15 cellular contexts compared by ENCODE assay signal in genomic region chr18:3067213-3068118, GRCh38. TPM values are rescaled to one million over a fixed set of nuclear protein-coding genes. Genes with fewer than 3 reads are reported as not detected.
DNase-seq lines count a peak whose midpoint lies in the region; ATAC-seq and FAIRE-seq lines count a peak whose summit lies in the region.
"Had no signal": no experiment of that assay in that cellular context is flagged by ENCODE, and none has a peak within 500 bp of the region (broad histone marks: within the 10 kb centered on the region; RNA-seq: fewer than 3 reads in every experiment).

No MANE protein-coding gene starts in this region.

- H3K4me1 ChIP-seq in ACC112 (ENCODE audit: control insufficient read depth, insufficient read depth, low read length, unreplicated experiment), result no peaks in the 10 kb centered on the region
- peaks cover 0 to 7% of the 10 kb centered on the region in 2 donors for H3K4me1 ChIP-seq in small intestine (ENCODE audit: control insufficient read depth in 2 of 2, insufficient read depth in 1 of 2, low read depth in 1 of 2, low read length in 1 of 2)
- H3K4me1 ChIP-seq: BE2C had no signal

- H3K27ac Mint-ChIP-seq in activated T-cell treated with anti-CD3 and anti-CD28 coated beads, Interleukin-2, amount 50 U/mL, for 72 hours, result peak overlapping the region; percentile 94

- H3K4me3 Mint-ChIP-seq in activated T-cell treated with anti-CD3 and anti-CD28 coated beads, Interleukin-2, amount 50 U/mL, for 72 hours, result peak overlapping the region; percentile 66 to 90

- H3K27me3 ChIP-seq in ACC112 (ENCODE audit: insufficient read depth, low read length), result no peaks in the 10 kb centered on the region
- no peaks in the 10 kb centered on the region for H3K27me3 ChIP-seq in small intestine (ENCODE audit: control insufficient read depth in 2 of 2, insufficient read depth in 2 of 2, low read length in 2 of 2)
- H3K27me3 ChIP-seq: ascending aorta, BE2C, dorsolateral prefrontal cortex had no signal

- no peaks in the 10 kb centered on the region for H3K9me3 ChIP-seq in small intestine (ENCODE audit: control insufficient read depth, low read depth)
- H3K9me3 ChIP-seq: ascending aorta, BE2C had no signal

- H2AFZ ChIP-seq in ACC112 (ENCODE audit: low read length, unreplicated experiment), result no peak overlapping the region

- FAIRE-seq in small intestine (lab: Jason Lieb, UNC), result no peak
- FAIRE-seq: H54 had no signal

- DNase-seq in DMS 273 (lab: John Stamatoyannopoulos, UW; ENCODE audit: unreplicated experiment), result peak; percentile 49
- peak in 1 of 2 donors; percentile 23 for DNase-seq in activated T-cell treated with anti-CD3 and anti-CD28 coated beads, Interleukin-2, amount 50 U/mL, for 72 hours
- DNase-seq in left lobe of liver (ENCODE audit: low spot score), result peak; percentile 43
- DNase-seq in OCI-M2 (lab: John Stamatoyannopoulos, UW; ENCODE audit: unreplicated experiment), result no peak
- no peak for DNase-seq in small intestine
- DNase-seq: BE2C; dorsolateral prefrontal cortex; foreskin melanocyte; NCI-H226; stimulated activated CD4-positive, alpha-beta T cell treated with anti-CD3 and anti-CD28 coated beads, Interleukin-4, amount 100 ng/mL, for 1 hour had no signal

- H3K79me2 ChIP-seq in ACC112 (ENCODE audit: control insufficient read depth, insufficient read depth, low read length, unreplicated experiment), result no peaks in the 10 kb centered on the region

- peak in 1 of 2 donors; percentile 38 for ATAC-seq in activated T-cell treated with anti-CD3 and anti-CD28 coated beads, Interleukin-2, amount 50 U/mL, for 72 hours (replicated peaks in 1 of 2)
- ATAC-seq in left lobe of liver (no peak), GM19351 (IDR thresholded peaks at IDR 0.05; ENCODE audit: unreplicated experiment) (no peak)
- ATAC-seq in activated CD4-positive, CD25-positive, alpha-beta regulatory T cell treated with anti-CD3 and anti-CD28 coated beads, Interleukin-2, amount 50 U/mL, for 24 hours, result no peak

- no peaks in the 10 kb centered on the region for H3K27me3 Mint-ChIP-seq in activated T-cell treated with anti-CD3 and anti-CD28 coated beads, Interleukin-2, amount 50 U/mL, for 72 hours (ENCODE audit: low read depth)

- H3K36me3 ChIP-seq in ACC112 (ENCODE audit: insufficient read depth, low read length), result no peaks in the 10 kb centered on the region
- no peaks in the 10 kb centered on the region for H3K36me3 ChIP-seq in small intestine (ENCODE audit: control insufficient read depth in 2 of 2, insufficient read depth in 2 of 2, low read length in 2 of 2)
- H3K36me3 ChIP-seq: BE2C had no signal

- WGBS in small intestine, 3 donors, result 57 to 76% (median 57%) methylated on average over 30 of the region's 30 CpGs

- H3K9me3 Mint-ChIP-seq in activated T-cell treated with anti-CD3 and anti-CD28 coated beads, Interleukin-2, amount 50 U/mL, for 72 hours, result no peaks in the 10 kb centered on the region

- H3K4me1 Mint-ChIP-seq in activated T-cell treated with anti-CD3 and anti-CD28 coated beads, Interleukin-2, amount 50 U/mL, for 72 hours (ENCODE audit: low read depth), result peaks cover 58% of the 10 kb centered on the region

- H3K36me3 Mint-ChIP-seq in activated T-cell treated with anti-CD3 and anti-CD28 coated beads, Interleukin-2, amount 50 U/mL, for 72 hours (ENCODE audit: insufficient read depth in 2 of 2), result no peaks in the 10 kb centered on the region

- H3K4me3 ChIP-seq in ACC112 (ENCODE audit: low read depth, low read length) (peak overlapping the region; percentile 37; the same call in 1 of the 2 replicates), small intestine (ENCODE audit: low read depth in 1 of 2, low read length in 2 of 2) (peak overlapping the region in 1 of 2 donors; percentile 16)
- H3K4me3 ChIP-seq: ascending aorta, dorsolateral prefrontal cortex had no signal

- H3K27ac ChIP-seq in ACC112 (ENCODE audit: low read depth, low read length), result no peak overlapping the region
- no peak overlapping the region for H3K27ac ChIP-seq in small intestine (ENCODE audit: low read depth in 1 of 2, low read length in 1 of 2)
- H3K27ac ChIP-seq: ascending aorta, dorsolateral prefrontal cortex had no signal

RNA-seq across cellular contexts. Expression of gene LPIN2, which starts 54.5 kb away (rescaled TPM):
- 100 to 1,000 TPM; 101 to 106 TPM for total RNA-seq in activated T-cell treated with anti-CD3 and anti-CD28 coated beads, Interleukin-2, amount 50 U/mL, for 72 hours
- 58.9 TPM for total RNA-seq in left lobe of liver
- polyA plus RNA-seq in small intestine, result 10 to 100 TPM; 20.0 to 91.5 (median 63.0) TPM

Comparison
In these comparisons a context has a peak if more than half of its experiments do, and no peak if none do; other contexts are left out.
1. DNase-seq: peak in DMS 273 (single experiment) and left lobe of liver (single experiment); none in OCI-M2 (single experiment) and small intestine (single experiment).